ENCODE assay signal across 15 cellular contexts in genomic region chr12:117441751-117442150, GRCh38.
DNase-seq lines count a peak whose midpoint lies in the region; ATAC-seq and TF ChIP-seq lines count a peak whose summit lies in the region.
"Had no signal": no experiment of that assay in that cellular context is flagged by ENCODE, and none has a peak within 500 bp of the region (broad histone marks: within the 10 kb centered on the region; RNA-seq: fewer than 3 reads in every experiment).

No MANE protein-coding gene starts in this region.

- intact Hi-C loops in upper lobe of right lung (cut with DNase I) = no loop called here

- no peak for TF ChIP-seq CTCF in upper lobe of right lung (IDR thresholded peaks at IDR 0.05)

- no peaks in the 10 kb centered on the region for H3K9me3 ChIP-seq in upper lobe of right lung

- ATAC-seq in upper lobe of right lung = no peak
- no peak for ATAC-seq in stimulated activated naive CD8-positive, alpha-beta T cell treated with anti-CD3 and anti-CD28 coated beads, Interleukin-15, Interleukin-2, amounts not matched to agents 100 U/mL and 50 U/mL, for 24 hours
- ATAC-seq: naive thymus-derived CD4-positive, alpha-beta T cell had no signal

- no peaks in the 10 kb centered on the region for H3K4me1 ChIP-seq in upper lobe of right lung

- H3K4me3 ChIP-seq in upper lobe of right lung = no peak overlapping the region

- no peak overlapping the region for H3K27ac ChIP-seq in upper lobe of right lung

- no peaks in the 10 kb centered on the region for H3K27me3 ChIP-seq in upper lobe of right lung

- no peaks in the 10 kb centered on the region for H3K36me3 ChIP-seq in upper lobe of right lung

- DNase-seq in Ammon's horn (ENCODE audit: low spot score) (peak; percentile 58), M059J (ENCODE audit: low read depth) (peak; percentile 78), astrocyte of the hippocampus (ENCODE audit: low read depth, low spot score) (peak; percentile 79), medulla oblongata (ENCODE audit: extremely low spot score) (peak; percentile 68), upper lobe of right lung (no peak), DMS153 treated with DMSO at 0.1 percent for 48 hours (lab: John Stamatoyannopoulos, UW; ENCODE audit: unreplicated experiment) (no peak), KG1 (lab: John Stamatoyannopoulos, UW) (no peak)
- DNase-seq in stimulated activated naive CD8-positive, alpha-beta T cell treated with anti-CD3 and anti-CD28 coated beads, Interleukin-15, Interleukin-2, amounts not matched to agents 100 U/mL and 50 U/mL, for 24 hours = no peak
- DNase-seq: activated T-cell treated with anti-CD3 and anti-CD28 coated beads, Interleukin-2, amount 50 U/mL, for 1 hour; COR-L47; HCEC 1CT; naive thymus-derived CD4-positive, alpha-beta T cell; NCI-H2227 treated with DMSO at 0.1 percent for 48 hours; stimulated activated CD4-positive, alpha-beta T cell treated with anti-CD3 and anti-CD28 coated beads, Interleukin-2, amount 100 ng/mL, for 48 hours; trophoblast cell had no signal

Comparison
In these comparisons a context has a peak if more than half of its experiments do, and no peak if none do; other contexts are left out.
1. DNase-seq: peak in Ammon's horn (single experiment), M059J (single experiment), astrocyte of the hippocampus (single experiment) and medulla oblongata (single experiment); none in upper lobe of right lung (single experiment), stimulated activated naive CD8-positive, alpha-beta T cell treated with anti-CD3 and anti-CD28 coated beads, Interleukin-15, Interleukin-2, amounts not matched to agents 100 U/mL and 50 U/mL, for 24 hours (single experiment), DMS153 treated with DMSO at 0.1 percent for 48 hours (single experiment) and KG1 (single experiment).